13 cellular contexts compared by ENCODE assay signal in the genomic region with DNA sequence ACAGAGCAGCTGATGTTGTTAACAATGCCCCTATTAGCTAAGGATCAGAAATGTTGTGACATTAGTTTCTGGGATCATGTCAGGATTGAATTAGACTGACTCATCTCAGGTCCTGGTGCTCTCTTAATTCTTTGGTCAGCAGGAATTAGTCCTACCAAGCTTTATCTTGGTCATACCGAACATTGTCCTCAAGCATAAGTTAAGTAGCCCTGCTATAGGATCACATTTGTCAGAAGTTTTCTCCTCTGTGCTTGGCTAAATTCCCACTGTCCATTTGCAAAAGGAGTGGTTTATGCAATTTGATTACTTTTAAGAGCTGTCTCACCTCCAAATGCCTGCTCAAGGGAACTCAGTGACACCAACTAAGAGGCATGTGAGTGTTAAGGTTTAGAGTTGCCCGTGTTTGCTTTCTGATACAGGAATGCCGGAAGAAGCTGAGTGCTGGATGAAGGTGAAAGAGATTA. TPM values are rescaled to one million over a fixed set of nuclear protein-coding genes. Genes with fewer than 3 reads are reported as not detected.
DNase-seq lines count a peak whose midpoint lies in the region; ATAC-seq and TF ChIP-seq lines count a peak whose summit lies in the region.
"Had no signal": no experiment of that assay in that cellular context is flagged by ENCODE, and none has a peak within 500 bp of the region (broad histone marks: within the 10 kb centered on the region; RNA-seq: fewer than 3 reads in every experiment).

No MANE protein-coding gene starts in this region.

- H3K36me3 Mint-ChIP-seq in mesothelial cell of epicardium = no peaks in the 10 kb centered on the region
- H3K36me3 Mint-ChIP-seq: memory B cell had no signal

- peaks cover 29% of the 10 kb centered on the region for H3K4me1 Mint-ChIP-seq in mesothelial cell of epicardium

- no peak for TF ChIP-seq EP300 in ovary (IDR thresholded peaks at IDR 0.05)

- H3K27me3 Mint-ChIP-seq in mesothelial cell of epicardium (ENCODE audit: low read depth) = peaks cover 4% of the 10 kb centered on the region
- H3K27me3 Mint-ChIP-seq: memory B cell had no signal

- TF ChIP-seq CTCF in mesothelial cell of epicardium (IDR thresholded peaks at IDR 0.05; ENCODE audit: unreplicated experiment) (no peak), ovary (IDR thresholded peaks at IDR 0.05) (no peak)

- WGBS in ovary, 3 donors = 32 to 44% (median 39%) methylated on average over 3 of the region's 3 CpGs

- no peak overlapping the region for H3K27ac ChIP-seq in ovary

- no peak for ATAC-seq in GM19395 (IDR thresholded peaks at IDR 0.05; ENCODE audit: unreplicated experiment)
- ATAC-seq: esophagus mucosa had no signal

- H3K9me3 Mint-ChIP-seq in mesothelial cell of epicardium = no peaks in the 10 kb centered on the region
- H3K9me3 Mint-ChIP-seq: memory B cell had no signal

- H3K4me3 ChIP-seq in ovary = no peak overlapping the region

- H3K4me3 Mint-ChIP-seq in mesothelial cell of epicardium = no peak overlapping the region
- H3K4me3 Mint-ChIP-seq: B cell, memory B cell had no signal

- DNase-seq in AG08396 (ENCODE audit: low spot score) = peak; percentile 18
- peak; percentile 64 for DNase-seq in LoVo (ENCODE audit: low spot score)
- DNase-seq in fibroblast of gingiva (ENCODE audit: low read depth) = peak; percentile 71
- DNase-seq in mesothelial cell of epicardium (ENCODE audit: low spot score in 2 of 2, unreplicated experiment in 2 of 2) = no peak
- no peak for DNase-seq in ovary
- no peak for DNase-seq in NCI-H2107 treated with DMSO at 0.1 percent for 48 hours (lab: John Stamatoyannopoulos, UW; ENCODE audit: unreplicated experiment)
- DNase-seq in NCI-H82 (lab: John Stamatoyannopoulos, UW) = no peak
- DNase-seq: activated CD4-positive, alpha-beta T cell treated with anti-CD3 and anti-CD28 coated beads, Interleukin-2, amount 50 U/mL, for 48 hours; NCI-H2081 treated with DMSO at 0.1 percent for 48 hours had no signal

- no peak for TF ChIP-seq POLR2A in ovary (IDR thresholded peaks at IDR 0.05)

- intact Hi-C loops in ovary (cut with DNase I) = loop anchor here in 2 of 4 donors (10.0 kb wide), 3 partner anchors 286 to 586 kb away; no protein-coding TSS in a partner anchor

- peak overlapping the region; percentile 10 for H3K27ac Mint-ChIP-seq in mesothelial cell of epicardium
- H3K27ac Mint-ChIP-seq: B cell, memory B cell had no signal

- no peaks in the 10 kb centered on the region for H3K27me3 ChIP-seq in ovary

- H3K36me3 ChIP-seq in ovary = no peaks in the 10 kb centered on the region

- H3K9me3 ChIP-seq in ovary = no peaks in the 10 kb centered on the region

- H3K4me1 ChIP-seq in ovary (ENCODE audit: insufficient read depth) = no peaks in the 10 kb centered on the region

RNA-seq across cellular contexts. Expression of a gene that starts 48.4 kb away (rescaled TPM):
- total RNA-seq in mesothelial cell of epicardium (not detected in 3 replicates), ovary (not detected)
- not detected for polyA plus RNA-seq in ovary
- total RNA-seq: esophagus mucosa had no signal

Comparison
In these comparisons a context has a peak if more than half of its experiments do, and no peak if none do; other contexts are left out.
1. DNase-seq: peak in AG08396 (single experiment), LoVo (single experiment) and fibroblast of gingiva (single experiment); none in mesothelial cell of epicardium (0 of 2), ovary (0 of 5), NCI-H2107 treated with DMSO at 0.1 percent for 48 hours (single experiment) and NCI-H82 (single experiment).